29 cellular contexts compared by ENCODE assay signal in the genomic region with DNA sequence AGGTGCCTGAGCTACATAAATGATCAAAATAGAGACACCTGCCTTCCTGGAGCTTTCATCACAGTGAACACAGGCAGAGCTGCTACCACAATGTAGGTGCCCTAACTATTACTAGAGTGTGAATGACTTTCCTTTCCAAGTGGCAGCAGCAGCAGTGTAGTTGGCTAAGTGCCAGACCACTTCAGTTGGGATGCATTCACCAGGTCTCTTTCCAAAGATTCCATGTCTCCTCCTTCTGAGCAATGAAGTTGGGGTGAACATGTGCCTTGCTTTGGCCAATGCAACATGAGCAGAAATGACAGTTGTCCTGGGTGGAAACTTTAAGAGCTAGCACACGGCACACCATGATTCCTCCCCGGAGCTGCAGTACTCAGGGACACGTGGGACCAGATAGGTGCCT. TPM values are rescaled to one million over a fixed set of nuclear protein-coding genes. Genes with fewer than 3 reads are reported as not detected.
"Had no signal": no experiment of that assay in that cellular context is flagged by ENCODE, and none has a peak within 500 bp of the region (broad histone marks: within the 10 kb centered on the region; RNA-seq: fewer than 3 reads in every experiment).

No MANE protein-coding gene starts in this region.

- H3K4me3 ChIP-seq: heart left ventricle, ovary, prostate gland, suprapubic skin, tibial artery had no signal

- H3K27ac ChIP-seq: brain microvascular endothelial cell, heart left ventricle, neutrophil, ovary, prostate gland, suprapubic skin, tibial artery had no signal

- H3K4me1 ChIP-seq: heart left ventricle, prostate gland, tibial artery had no signal

- H3K27me3 ChIP-seq: ovary had no signal

- FAIRE-seq: astrocyte, endothelial cell of umbilical vein, kidney had no signal

- H3K36me3 ChIP-seq: brain microvascular endothelial cell, heart left ventricle, neutrophil, ovary, prostate gland, suprapubic skin, tibial artery had no signal

- ATAC-seq: heart left ventricle, left colon had no signal

- H3K9me3 ChIP-seq: neutrophil, ovary, prostate gland, suprapubic skin, tibial artery had no signal

- DNase-seq: activated CD4-positive, alpha-beta memory T cell treated with anti-CD3 and anti-CD28 coated beads for 36 hours; activated CD4-positive, alpha-beta T cell treated with anti-CD3 and anti-CD28 coated beads, Interleukin-2, amount 10 ng/mL, durations not matched to agents 24 days and 14 days; activated CD4-positive, CD25-positive, alpha-beta regulatory T cell treated with anti-CD3 and anti-CD28 coated beads, Interleukin-2, amount 50 U/mL, for 72 hours; activated CD8-positive, alpha-beta memory T cell treated with anti-CD3 and anti-CD28 coated beads, Interleukin-2, amount 50 U/mL, for 48 hours; activated gamma-delta T cell; activated naive CD4-positive, alpha-beta T cell treated with anti-CD3 and anti-CD28 coated beads, Interleukin-2, amount 10 ng/mL, durations not matched to agents 7 days and 5 days; activated T-cell treated with anti-CD3 and anti-CD28 coated beads, Interleukin-2, amount 50 U/mL, for 24 hours; amniotic stem cell; brain microvascular endothelial cell; caudate nucleus; heart left ventricle; hypothalamus; immature natural killer cell; left colon; mammary epithelial cell; naive B cell; nephron progenitor cell; ovary; stimulated activated naive CD4-positive, alpha-beta T cell; tibial artery had no signal

RNA-seq across cellular contexts. Expression of a gene that starts 23.3 kb away (rescaled TPM):
- total RNA-seq: activated CD4-positive, alpha-beta memory T cell treated with anti-CD3 and anti-CD28 coated beads for 36 hours; activated CD4-positive, alpha-beta T cell treated with anti-CD3 and anti-CD28 coated beads, Interleukin-2, amount 10 ng/mL, durations not matched to agents 24 days and 14 days; activated CD8-positive, alpha-beta memory T cell treated with anti-CD3 and anti-CD28 coated beads for 36 hours; endothelial cell of umbilical vein; fibroblast of lung; fibroblast of villous mesenchyme had no signal
- polyA plus RNA-seq: endothelial cell of umbilical vein, fibroblast of lung, immature natural killer cell had no signal
